Comparison of ENCODE assay signal across 16 cellular contexts in genomic region chr20:50333856-50334255, GRCh38.
DNase-seq lines count a peak whose midpoint lies in the region; ATAC-seq, FAIRE-seq and TF ChIP-seq lines count a peak whose summit lies in the region.
"Had no signal": no experiment of that assay in that cellular context is flagged by ENCODE, and none has a peak within 500 bp of the region (broad histone marks: within the 10 kb centered on the region; RNA-seq: fewer than 3 reads in every experiment).

No MANE protein-coding gene starts in this region.

- no peak for ATAC-seq in HepG2
- no peak for ATAC-seq in right lobe of liver
- ATAC-seq in T-helper 17 cell = no peak
- ATAC-seq: effector memory CD8-positive, alpha-beta T cell had no signal

- H3K9me3 ChIP-seq in HepG2 (ENCODE audit: low read length) (no peaks in the 10 kb centered on the region), right lobe of liver (no peaks in the 10 kb centered on the region), mammary epithelial cell (replicated peaks; ENCODE audit: insufficient read depth, low read length) (no peaks in the 10 kb centered on the region), T-helper 17 cell (ENCODE audit: control insufficient read depth, low read length, poor library complexity, severe bottlenecking) (no peaks in the 10 kb centered on the region)
- H3K9me3 ChIP-seq: thoracic aorta had no signal

- peaks cover 13% of the 10 kb centered on the region for H3K4me1 Mint-ChIP-seq in T-helper 17 cell

- TF ChIP-seq POLR2A in HepG2 (IDR thresholded peaks at IDR 0.05; ENCODE audit: insufficient read depth in 1 of 2, low read depth in 2 of 2, low read length in 2 of 2) = no peak
- no peak for TF ChIP-seq POLR2A in right lobe of liver (IDR thresholded peaks at IDR 0.05)
- no peak for TF ChIP-seq POLR2A in lower leg skin (IDR thresholded peaks at IDR 0.05)

- TF ChIP-seq EP300 in HepG2 (IDR thresholded peaks at IDR 0.05; ENCODE audit: low read depth in 2 of 2, low read length in 2 of 2) = no peak
- no peak for TF ChIP-seq EP300 in HepG2 (CRISPR knock-in tag; IDR thresholded peaks at IDR 0.05; ENCODE audit: borderline replicate concordance)

- H3K79me2 ChIP-seq in HepG2 (ENCODE audit: insufficient read depth, low read length) (no peaks in the 10 kb centered on the region), mammary epithelial cell (ENCODE audit: insufficient read depth, low read length) (no peaks in the 10 kb centered on the region)

- H4K20me1 ChIP-seq in HepG2 (ENCODE audit: insufficient read depth, low read length) (no peaks in the 10 kb centered on the region), mammary epithelial cell (ENCODE audit: insufficient read depth, low read length) (no peaks in the 10 kb centered on the region)

- H3K9ac ChIP-seq in HepG2 (ENCODE audit: insufficient read depth, low read depth, low read length) (no peak overlapping the region), mammary epithelial cell (ENCODE audit: insufficient read depth, low read length) (peak overlapping the region; percentile 66)

- H3K4me2 ChIP-seq in HepG2 (ENCODE audit: low read depth, low read length) (no peak overlapping the region), mammary epithelial cell (ENCODE audit: insufficient read depth, low read depth, low read length) (peak overlapping the region; percentile 64)

- H3K4me3 ChIP-seq in HepG2 (replicated peaks in 1 of 3; ENCODE audit: insufficient read depth in 1 of 3, low read depth in 2 of 3, low read length in 3 of 3) (no peak overlapping the region), right lobe of liver (no peak overlapping the region), mammary epithelial cell (replicated peaks in 1 of 3; ENCODE audit: insufficient read depth in 1 of 3, low read depth in 2 of 3, low read length in 3 of 3) (no peak overlapping the region), lower leg skin (ENCODE audit: low read depth, poor library complexity, severe bottlenecking) (no peak overlapping the region)
- H3K4me3 ChIP-seq: thoracic aorta had no signal

- no peak overlapping the region for H3K4me3 Mint-ChIP-seq in T-helper 17 cell
- H3K4me3 Mint-ChIP-seq: activated CD4-positive, alpha-beta memory T cell treated with anti-CD3 and anti-CD28 coated beads, Interleukin-2, amount 10 ng/mL, durations not matched to agents 7 days and 5 days; activated naive CD4-positive, alpha-beta T cell treated with anti-CD3 and anti-CD28 coated beads, Interleukin-2, amount 50 U/mL, for 24 hours; effector memory CD8-positive, alpha-beta T cell had no signal

- CTCF ChIA-PET in HepG2 (lab: Yijun Ruan, JAX; ENCODE audit: low intra/inter-chr PET ratio, low total read pairs) (no interaction called here), mammary epithelial cell (lab: Charles Lee; ENCODE audit: low non-redundant PET) (no interaction called here)

- no peak for FAIRE-seq in HepG2 (lab: Jason Lieb, UNC)

- H3K27ac ChIP-seq in HepG2 (ENCODE audit: extremely low read length, insufficient read depth, low read length) = no peak overlapping the region
- H3K27ac ChIP-seq in right lobe of liver = no peak overlapping the region
- peak overlapping the region; percentile 95 for H3K27ac ChIP-seq in mammary epithelial cell (ENCODE audit: insufficient read depth, low read depth, low read length)
- H3K27ac ChIP-seq: 22Rv1, thoracic aorta had no signal

- no peak overlapping the region for H2AFZ ChIP-seq in HepG2 (ENCODE audit: low read length)
- H2AFZ ChIP-seq in mammary epithelial cell (ENCODE audit: low read depth, low read length) = no peak overlapping the region

- intact Hi-C loops in HepG2 (cut with micrococcal nuclease; ENCODE audit: unreplicated experiment) = loop anchor here (2.0 to 5.0 kb wide), 2 partner anchors 13 to 42 kb away; no protein-coding TSS in a partner anchor
- intact Hi-C loops in right lobe of liver (cut with DNase I) = no loop called here
- intact Hi-C loops in mammary epithelial cell (cut with micrococcal nuclease) = loop anchor here (1.0 kb wide), 1 partner anchor 13 kb away; no protein-coding TSS in a partner anchor
- intact Hi-C loops in lower leg skin (cut with DNase I; ENCODE audit: low total_unique reads) = no loop called here

- DNase-seq in HepG2 (ENCODE audit: low spot score) (no peak), right lobe of liver (no peak), mammary epithelial cell (peak; percentile 95), lower leg skin (ENCODE audit: low spot score in 2 of 2) (peak; percentile 59 to 88), GM19240 (ENCODE audit: insufficient read length, low spot score) (no peak), T-helper 17 cell (no peak), NCI-H1436 treated with DMSO at 0.1 percent for 48 hours (lab: John Stamatoyannopoulos, UW) (no peak)
- DNase-seq in activated CD4-positive, alpha-beta T cell treated with anti-CD3 and anti-CD28 coated beads for 48 hours = no peak
- DNase-seq: activated CD4-positive, alpha-beta memory T cell treated with anti-CD3 and anti-CD28 coated beads, Interleukin-2, amount 10 ng/mL, durations not matched to agents 7 days and 5 days; DND-41; effector memory CD8-positive, alpha-beta T cell; NCI-H82; T-helper 2 cell had no signal

- H3K4me1 ChIP-seq in HepG2 (ENCODE audit: insufficient read depth, low read length) = peaks cover 73% of the 10 kb centered on the region
- peaks cover 0 to 17% (median 7%) of the 10 kb centered on the region in 4 donors for H3K4me1 ChIP-seq in right lobe of liver
- H3K4me1 ChIP-seq in mammary epithelial cell (ENCODE audit: insufficient read depth, low read length) = peaks cover 60% of the 10 kb centered on the region

- H3K27ac Mint-ChIP-seq in T-helper 17 cell = no peak overlapping the region
- H3K27ac Mint-ChIP-seq: activated CD4-positive, alpha-beta memory T cell treated with anti-CD3 and anti-CD28 coated beads, Interleukin-2, amount 10 ng/mL, durations not matched to agents 7 days and 5 days; activated naive CD4-positive, alpha-beta T cell treated with anti-CD3 and anti-CD28 coated beads, Interleukin-2, amount 50 U/mL, for 24 hours; effector memory CD8-positive, alpha-beta T cell had no signal

- peaks cover 4% of the 10 kb centered on the region for H3K36me3 Mint-ChIP-seq in T-helper 17 cell (ENCODE audit: low read depth)
- H3K36me3 Mint-ChIP-seq: activated naive CD4-positive, alpha-beta T cell treated with anti-CD3 and anti-CD28 coated beads, Interleukin-2, amount 50 U/mL, for 24 hours had no signal

- 29% methylated on average over 9 of the region's 9 CpGs for WGBS in HepG2 (ENCODE audit: low lambda C conversion rate)
- 71% methylated on average over 7 of the region's 9 CpGs for WGBS in right lobe of liver (ENCODE audit: insufficient coverage, low coverage, low lambda C conversion rate, missing lambda C conversion rate)
- WGBS in mammary epithelial cell (ENCODE audit: low coverage, missing lambda C conversion rate) = 0% methylated on average over 9 of the region's 9 CpGs
- WGBS in lower leg skin, 2 donors = 31 to 36% methylated on average over 9 of the region's 9 CpGs

- no TSS peak for BruUV-seq in HepG2 (replicated peaks; lab: Mats Ljungman, UMichigan)
- no TSS peak for BruUV-seq in mammary epithelial cell (replicated peaks; lab: Mats Ljungman, UMichigan)

- in situ Hi-C loops in HepG2 (cut with HindIII; ENCODE audit: extremely low pct_ligation_motif_present, low pct_unique_long_range_greater_than_20kb) (no loop called here), mammary epithelial cell (cut with MboI; ENCODE audit: low sequenced_read_pairs in 2 of 2) (no loop called here)

- no peak for TF ChIP-seq RAD21 in HepG2 (CRISPR knock-in tag; IDR thresholded peaks at IDR 0.05)

- TF ChIP-seq CTCF in HepG2 (CRISPR knock-in tag; IDR thresholded peaks at IDR 0.05) (no peak), right lobe of liver (IDR thresholded peaks at IDR 0.05) (no peak), mammary epithelial cell (conservative IDR thresholded peaks at IDR 0.05 in 1 of 2, IDR thresholded peaks at IDR 0.05 in 1 of 2; ENCODE audit: extremely low read depth in 1 of 2, insufficient read depth in 1 of 2, low read depth in 1 of 2, low read length in 2 of 2) (no peak), lower leg skin (IDR thresholded peaks at IDR 0.05) (no peak)

- H3K36me3 ChIP-seq in HepG2 (replicated peaks in 1 of 2; ENCODE audit: control insufficient read depth in 1 of 2, insufficient read depth in 2 of 2, low read length in 2 of 2) (no peaks in the 10 kb centered on the region), right lobe of liver (no peaks in the 10 kb centered on the region), mammary epithelial cell (ENCODE audit: insufficient read depth, low read length) (no peaks in the 10 kb centered on the region)
- H3K36me3 ChIP-seq: thoracic aorta had no signal

- peaks cover 0 to 15% of the 10 kb centered on the region in 2 experiments; a peak in 2 of 5 replicates for H3K27me3 ChIP-seq in HepG2 (ENCODE audit: control insufficient read depth in 1 of 2, insufficient read depth in 2 of 2, low read length in 2 of 2)
- no peaks in the 10 kb centered on the region for H3K27me3 ChIP-seq in right lobe of liver
- H3K27me3 ChIP-seq in mammary epithelial cell (ENCODE audit: insufficient read depth, low read length) = no peaks in the 10 kb centered on the region

- dilution Hi-C loops in mammary epithelial cell (cut with HindIII; ENCODE audit: low sequenced_read_pairs) = no loop called here

- peaks cover 10% of the 10 kb centered on the region for H3K27me3 Mint-ChIP-seq in T-helper 17 cell

- POLR2A ChIA-PET in HepG2 (lab: Yijun Ruan, JAX) = interaction anchor here (0.6 to 3.1 kb wide), 4 partner anchors 13 to 147 kb away, joined by 3 to 25 read pairs (median 6); no protein-coding TSS in a partner anchor

TF ChIP-seq in HepG2, 621 proteins besides CTCF, POLR2A, EP300 and RAD21 (continues in another document):
- TF ChIP-seq ZNF362 (CRISPR knock-in tag; IDR thresholded peaks at IDR 0.05; ENCODE audit: borderline replicate concordance) (0 out of 2 replicates have a peak, but pooled peaks have one; percentile 15), PTBP1 (IDR thresholded peaks at IDR 0.05; ENCODE audit: low read depth, low read length, poor library complexity, severe bottlenecking) (no peak)

Comparison
In these comparisons a context has a peak if more than half of its experiments do, and no peak if none do; other contexts are left out.
1. intact Hi-C loops: an anchor here in HepG2 (2.0 to 5.0 kb wide) and mammary epithelial cell (1.0 kb wide); none called in right lobe of liver and lower leg skin.
2. DNase-seq: peak in mammary epithelial cell (single experiment) and lower leg skin (2 of 2); none in HepG2 (single experiment), right lobe of liver (0 of 3), GM19240 (single experiment), activated CD4-positive, alpha-beta T cell treated with anti-CD3 and anti-CD28 coated beads for 48 hours (single experiment), T-helper 17 cell (0 of 3) and NCI-H1436 treated with DMSO at 0.1 percent for 48 hours (single experiment).